ENCODE assay signal across 12 cellular contexts in the genomic region with DNA sequence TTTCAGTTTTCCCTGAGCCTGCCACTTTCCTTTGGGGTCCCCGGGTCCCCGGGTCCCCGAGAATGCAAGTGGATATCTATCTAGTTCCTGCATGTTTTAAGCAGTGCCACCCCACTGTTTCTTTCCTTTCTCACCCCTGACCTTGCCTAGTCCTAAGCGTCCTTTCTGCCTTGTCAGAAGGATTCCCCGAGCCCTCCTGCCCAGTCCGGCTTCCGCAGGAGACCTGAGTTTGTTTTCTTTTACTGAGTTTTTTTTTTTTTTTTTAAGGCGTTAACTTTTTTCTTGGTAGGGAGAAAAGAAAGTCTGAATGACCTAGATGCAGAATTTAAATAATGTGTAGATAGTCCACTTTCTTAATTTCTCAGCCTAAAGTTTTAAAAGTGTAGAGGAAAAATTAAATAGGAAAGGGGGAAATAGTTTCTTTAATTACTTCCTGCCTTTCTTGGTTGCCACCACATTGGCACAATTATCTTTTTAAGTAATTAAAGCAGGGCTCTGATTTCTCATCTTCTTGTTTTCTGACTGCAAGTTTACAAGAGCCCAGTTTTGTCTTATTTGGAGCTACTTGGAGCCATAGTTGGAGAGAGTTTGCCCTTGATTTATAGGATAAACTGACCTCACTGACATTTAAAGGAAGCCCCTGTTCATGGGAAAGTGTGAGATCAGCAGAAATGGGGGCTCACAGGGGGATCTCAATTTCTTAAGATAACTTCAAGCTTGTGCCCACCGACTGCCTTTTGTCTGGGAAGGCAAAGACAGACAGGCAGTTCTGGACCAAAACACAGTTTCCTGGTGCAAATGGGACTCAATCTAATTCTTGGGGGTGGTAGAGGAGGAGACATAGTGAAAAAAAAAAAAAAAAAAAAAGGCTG. TPM values are rescaled to one million over a fixed set of nuclear protein-coding genes. Genes with fewer than 3 reads are reported as not detected.
A peak's percentile ranks its signal among the peaks of the same experiment; 100 is the strongest.
DNase-seq lines count a peak whose midpoint lies in the region; ATAC-seq and TF ChIP-seq lines count a peak whose summit lies in the region.
"Had no signal": no experiment of that assay in that cellular context is flagged by ENCODE, and none has a peak within 500 bp of the region (broad histone marks: within the 10 kb centered on the region; RNA-seq: fewer than 3 reads in every experiment).

No MANE protein-coding gene starts in this region.

- H3K4me1 ChIP-seq in right cardiac atrium (ENCODE audit: control insufficient read depth, insufficient read depth, low read length) (peaks cover 12% of the 10 kb centered on the region), heart left ventricle (peaks cover 0 to 43% (median 28%) of the 10 kb centered on the region in 12 donors), mesenchymal stem cell (ENCODE audit: control insufficient read depth, insufficient read depth, low read depth, low read length) (peaks cover 31% of the 10 kb centered on the region)
- H3K4me1 ChIP-seq: BE2C had no signal

- no peak overlapping the region for H2BK120ac ChIP-seq in mesenchymal stem cell (ENCODE audit: low read depth, low read length)

- peak overlapping the region; percentile 80 for H3K4me2 ChIP-seq in mesenchymal stem cell (ENCODE audit: low read length, poor library complexity, severe bottlenecking)

- peak overlapping the region; percentile 74 for H3K27ac Mint-ChIP-seq in activated T-helper 1 cell treated with anti-CD3 and anti-CD28 coated beads, Interleukin-12 subunit alpha, Interleukin-12 subunit beta, Interleukin-2, Interleukin-4 antibody, amounts not matched to agents 30 ng/mL and 10 ng/mL and 1 ng/mL, durations not matched to agents 14 hours and 24 hours and 36 hours

- H4K8ac ChIP-seq in mesenchymal stem cell (ENCODE audit: low read length) = no peak overlapping the region

- no peak overlapping the region for H3K18ac ChIP-seq in mesenchymal stem cell (ENCODE audit: low read depth in 1 of 2, low read length in 2 of 2)

- H3K36me3 ChIP-seq in heart left ventricle = no peaks in the 10 kb centered on the region
- H3K36me3 ChIP-seq in mesenchymal stem cell (ENCODE audit: control insufficient read depth in 1 of 2, insufficient read depth in 2 of 2, low read depth in 1 of 2, low read length in 2 of 2) = peaks cover 0 to 12% of the 10 kb centered on the region in 2 experiments
- H3K36me3 ChIP-seq: BE2C had no signal

- peak overlapping the region; percentile 1 for H3K4me3 ChIP-seq in right cardiac atrium (ENCODE audit: low read length)
- no peak overlapping the region for H3K4me3 ChIP-seq in heart left ventricle
- peak overlapping the region; percentile 44 to 77 for H3K4me3 ChIP-seq in mesenchymal stem cell (ENCODE audit: insufficient read depth in 1 of 2, low read depth in 1 of 2, low read length in 2 of 2)

- no peak overlapping the region for H2BK5ac ChIP-seq in mesenchymal stem cell (ENCODE audit: low read depth, low read length, poor library complexity, severe bottlenecking)

- H3K9me3 ChIP-seq in right cardiac atrium (ENCODE audit: control insufficient read depth, low read length) = no peaks in the 10 kb centered on the region
- H3K9me3 ChIP-seq in heart left ventricle = no peaks in the 10 kb centered on the region
- H3K9me3 ChIP-seq in mesenchymal stem cell (ENCODE audit: control insufficient read depth, low read length) = no peaks in the 10 kb centered on the region
- H3K9me3 ChIP-seq: BE2C had no signal

- H3K9me3 Mint-ChIP-seq in activated T-helper 1 cell treated with anti-CD3 and anti-CD28 coated beads, Interleukin-12 subunit alpha, Interleukin-12 subunit beta, Interleukin-2, Interleukin-4 antibody, amounts not matched to agents 30 ng/mL and 10 ng/mL and 1 ng/mL, durations not matched to agents 14 hours and 24 hours and 36 hours = no peaks in the 10 kb centered on the region

- H3K4ac ChIP-seq in mesenchymal stem cell (ENCODE audit: low read depth in 1 of 2, low read length in 2 of 2) = no peak overlapping the region

- peaks cover 9% of the 10 kb centered on the region for H3K79me1 ChIP-seq in mesenchymal stem cell (replicated peaks; ENCODE audit: low read length, poor library complexity, severe bottlenecking)

- peaks cover 73% of the 10 kb centered on the region for H3K27me3 Mint-ChIP-seq in activated T-helper 1 cell treated with anti-CD3 and anti-CD28 coated beads, Interleukin-12 subunit alpha, Interleukin-12 subunit beta, Interleukin-2, Interleukin-4 antibody, amounts not matched to agents 30 ng/mL and 10 ng/mL and 1 ng/mL, durations not matched to agents 14 hours and 24 hours and 36 hours (ENCODE audit: insufficient read depth)

- H3K36me3 Mint-ChIP-seq in activated T-helper 1 cell treated with anti-CD3 and anti-CD28 coated beads, Interleukin-12 subunit alpha, Interleukin-12 subunit beta, Interleukin-2, Interleukin-4 antibody, amounts not matched to agents 30 ng/mL and 10 ng/mL and 1 ng/mL, durations not matched to agents 14 hours and 24 hours and 36 hours (ENCODE audit: low read depth) = peaks cover 5% of the 10 kb centered on the region
- H3K36me3 Mint-ChIP-seq: IgD-negative memory B cell had no signal

- peaks cover 6% of the 10 kb centered on the region for H3K4me1 Mint-ChIP-seq in activated T-helper 1 cell treated with anti-CD3 and anti-CD28 coated beads, Interleukin-12 subunit alpha, Interleukin-12 subunit beta, Interleukin-2, Interleukin-4 antibody, amounts not matched to agents 30 ng/mL and 10 ng/mL and 1 ng/mL, durations not matched to agents 14 hours and 24 hours and 36 hours (ENCODE audit: low read depth)

- no peak overlapping the region for H2BK12ac ChIP-seq in mesenchymal stem cell (ENCODE audit: low read length in 2 of 2)

- no peak overlapping the region for H2AFZ ChIP-seq in mesenchymal stem cell (ENCODE audit: low read depth, low read length)

- ATAC-seq in right cardiac atrium (no peak), heart left ventricle (no peak), GM21717 (IDR thresholded peaks at IDR 0.05; ENCODE audit: unreplicated experiment) (no peak)

- H3K4me3 Mint-ChIP-seq in activated T-helper 1 cell treated with anti-CD3 and anti-CD28 coated beads, Interleukin-12 subunit alpha, Interleukin-12 subunit beta, Interleukin-2, Interleukin-4 antibody, amounts not matched to agents 30 ng/mL and 10 ng/mL and 1 ng/mL, durations not matched to agents 14 hours and 24 hours and 36 hours = no peak overlapping the region

- WGBS in right cardiac atrium = 13% methylated on average over 9 of the region's 9 CpGs
- WGBS in heart left ventricle, 4 donors = 8 to 14% (median 9%) methylated on average over 9 of the region's 9 CpGs
- 19% methylated on average over 7 of the region's 9 CpGs for WGBS in mesenchymal stem cell

- H4K91ac ChIP-seq in mesenchymal stem cell (ENCODE audit: low read length) = no peak overlapping the region

- peaks cover 3% of the 10 kb centered on the region for H3K27me3 ChIP-seq in right cardiac atrium (ENCODE audit: control insufficient read depth, insufficient read depth)
- H3K27me3 ChIP-seq in heart left ventricle = peaks cover 63 to 100% (median 97%) of the 10 kb centered on the region in 9 donors
- peaks cover 19 to 81% of the 10 kb centered on the region in 2 experiments for H3K27me3 ChIP-seq in mesenchymal stem cell (ENCODE audit: control insufficient read depth in 1 of 2, insufficient read depth in 1 of 2, low read length in 2 of 2)

- TF ChIP-seq CTCF in heart left ventricle (IDR thresholded peaks at IDR 0.05) = no peak

- H3K14ac ChIP-seq in mesenchymal stem cell (ENCODE audit: low read length in 2 of 2) = no peak overlapping the region

- H3K27ac ChIP-seq in right cardiac atrium (ENCODE audit: low read length) (no peak overlapping the region), heart left ventricle (no peak overlapping the region), mesenchymal stem cell (ENCODE audit: low read length, poor library complexity, severe bottlenecking) (peak overlapping the region; percentile 50), caudate nucleus (ENCODE audit: low read depth, low read length) (no peak overlapping the region)

- H2AK5ac ChIP-seq in mesenchymal stem cell (ENCODE audit: low read length, severe bottlenecking) = no peak overlapping the region

- DNase-seq in right cardiac atrium (no peak), heart left ventricle (no peak), mesenchymal stem cell (no peak), caudate nucleus (lab: John Stamatoyannopoulos, UW) (no peak), posterior cingulate gyrus (no peak), globus pallidus (ENCODE audit: low spot score) (no peak)
- DNase-seq in activated T-helper 1 cell treated with anti-CD3 and anti-CD28 coated beads, Interleukin-12 subunit alpha, Interleukin-12 subunit beta, Interleukin-2, Interleukin-4 antibody, amounts not matched to agents 30 ng/mL and 10 ng/mL and 1 ng/mL, durations not matched to agents 14 hours and 24 hours and 36 hours (ENCODE audit: low spot score) = no peak
- DNase-seq: BE2C; NCI-H146; stimulated activated CD4-positive, alpha-beta T cell treated with anti-CD3 and anti-CD28 coated beads, Interleukin-12 subunit alpha, Interleukin-12 subunit beta, amount 100 ng/mL, for 4 hours had no signal

- intact Hi-C loops in right cardiac atrium (cut with DNase I) = no loop called here
- intact Hi-C loops in heart left ventricle (cut with DNase I) = loop anchor here in 2 of 10 donors (10.0 kb wide), 1 partner anchor 930 kb away; a partner anchor contains a TSS
- intact Hi-C loops in activated T-helper 1 cell treated with anti-CD3 and anti-CD28 coated beads, Interleukin-12 subunit alpha, Interleukin-12 subunit beta, Interleukin-2, Interleukin-4 antibody, amounts not matched to agents 30 ng/mL and 10 ng/mL and 1 ng/mL, durations not matched to agents 14 hours and 24 hours and 36 hours (cut with micrococcal nuclease) = loop anchor here (10.0 kb wide), 1 partner anchor 280 kb away; no protein-coding TSS in a partner anchor
- intact Hi-C loops in posterior cingulate gyrus (cut with DNase I) = no loop called here

- TF ChIP-seq POLR2A in heart left ventricle (IDR thresholded peaks at IDR 0.05) = no peak

- H2BK15ac ChIP-seq in mesenchymal stem cell (ENCODE audit: low read depth, poor library complexity, severe bottlenecking) = no peak overlapping the region

- H3K9ac ChIP-seq in mesenchymal stem cell (ENCODE audit: low read length) = peak overlapping the region; percentile 53

- peak overlapping the region in 1 of 2 experiments; percentile 23 for H3K23ac ChIP-seq in mesenchymal stem cell (ENCODE audit: low read length in 2 of 2)

RNA-seq across cellular contexts. Expression of a gene that starts 2.9 kb away (rescaled TPM):
- total RNA-seq in right cardiac atrium = not detected
- not detected for polyA plus RNA-seq in right cardiac atrium
- not detected for total RNA-seq in heart left ventricle
- not detected for polyA plus RNA-seq in heart left ventricle
- total RNA-seq in activated T-helper 1 cell treated with anti-CD3 and anti-CD28 coated beads, Interleukin-12 subunit alpha, Interleukin-12 subunit beta, Interleukin-2, Interleukin-4 antibody, amounts not matched to agents 30 ng/mL and 10 ng/mL and 1 ng/mL, durations not matched to agents 14 hours and 24 hours and 36 hours = not detected in 2 replicates
- polyA plus RNA-seq in mesenchymal stem cell (2013, experiment 1 of 2) = 0.91 TPM
- 0.92 TPM for polyA plus RNA-seq in mesenchymal stem cell (2013, experiment 2 of 2)
- polyA plus RNA-seq: IgD-negative memory B cell had no signal

Comparison
In these comparisons a context has a peak if more than half of its experiments do, and no peak if none do; other contexts are left out.
1. H3K4me3 ChIP-seq: peak in right cardiac atrium (single experiment) and mesenchymal stem cell (2 of 2); none in heart left ventricle (0 of 12).